ENCODE assay signal across 1 cellular context in genomic region chr3:121796970-121797369, GRCh38.
TF ChIP-seq lines count a peak whose summit lies in the region.

No MANE protein-coding gene starts in this region.

TF ChIP-seq in K562, 482 proteins besides CTCF, POLR2A, EP300 and RAD21:
- TF ChIP-seq GMEB1 (CRISPR knock-in tag; IDR thresholded peaks at IDR 0.05) (no peak), ZNF766 (CRISPR knock-in tag; conservative IDR thresholded peaks at IDR 0.05) (no peak), C11orf30 (IDR thresholded peaks at IDR 0.05; ENCODE audit: low read depth) (peak; percentile 23; the same call in 1 of the 2 replicates)
